Comparison of ENCODE assay signal across 8 cellular contexts in genomic region chr18:65725421-65726050, GRCh38. TPM values are rescaled to one million over a fixed set of nuclear protein-coding genes. Genes with fewer than 3 reads are reported as not detected.
DNase-seq lines count a peak whose midpoint lies in the region; ATAC-seq, FAIRE-seq and TF ChIP-seq lines count a peak whose summit lies in the region.

No MANE protein-coding gene starts in this region.

- no peak overlapping the region for H3K4me3 ChIP-seq in Loucy (ENCODE audit: low read length, poor library complexity, severe bottlenecking)
- H3K4me3 ChIP-seq in HepG2 (replicated peaks in 1 of 3; ENCODE audit: insufficient read depth in 1 of 3, low read depth in 2 of 3, low read length in 3 of 3): no peak overlapping the region
- no peak overlapping the region for H3K4me3 ChIP-seq in upper lobe of left lung

- no peak for TF ChIP-seq EP300 in HepG2 (IDR thresholded peaks at IDR 0.05; ENCODE audit: low read depth in 2 of 2, low read length in 2 of 2)
- TF ChIP-seq EP300 in HepG2 (CRISPR knock-in tag; IDR thresholded peaks at IDR 0.05; ENCODE audit: borderline replicate concordance): no peak
- TF ChIP-seq EP300 in upper lobe of left lung (IDR thresholded peaks at IDR 0.05): no peak

- WGBS in HepG2 (ENCODE audit: low lambda C conversion rate): 5% methylated on average over 8 of the region's 8 CpGs
- WGBS in upper lobe of left lung, 2 donors: 18 to 21% methylated on average over 8 of the region's 8 CpGs

- H3K27ac ChIP-seq in HepG2 (ENCODE audit: extremely low read length, insufficient read depth, low read length): no peak overlapping the region
- no peak overlapping the region for H3K27ac ChIP-seq in upper lobe of left lung

- H3K4me2 ChIP-seq in Loucy (ENCODE audit: low read depth, low read length, poor library complexity, severe bottlenecking) (no peak overlapping the region), HepG2 (ENCODE audit: low read depth, low read length) (no peak overlapping the region)

- H3K9me3 ChIP-seq in Loucy (ENCODE audit: insufficient read depth, low read depth, low read length): no peaks in the 10 kb centered on the region
- no peaks in the 10 kb centered on the region for H3K9me3 ChIP-seq in HepG2 (ENCODE audit: low read length)
- H3K9me3 ChIP-seq in upper lobe of left lung: no peaks in the 10 kb centered on the region

- peaks cover 8% of the 10 kb centered on the region for H3K4me1 ChIP-seq in Loucy (ENCODE audit: insufficient read depth, low read length, poor library complexity, severe bottlenecking)
- no peaks in the 10 kb centered on the region for H3K4me1 ChIP-seq in HepG2 (ENCODE audit: insufficient read depth, low read length)
- no peaks in the 10 kb centered on the region for H3K4me1 ChIP-seq in upper lobe of left lung

- in situ Hi-C loops in SK-MEL-5 (cut with HindIII; ENCODE audit: low pct_unique_long_range_greater_than_20kb, low sequenced_read_pairs): no loop called here
- in situ Hi-C loops in HepG2 (cut with HindIII; ENCODE audit: extremely low pct_ligation_motif_present, low pct_unique_long_range_greater_than_20kb): no loop called here

- H3F3A ChIP-seq in Loucy (ENCODE audit: low read depth): no peaks in the 10 kb centered on the region

- CTCF ChIA-PET in HepG2 (lab: Yijun Ruan, JAX; ENCODE audit: low intra/inter-chr PET ratio, low total read pairs): interaction anchor here (1.6 kb wide), 1 partner anchor 770 kb away, joined by 8 read pairs; no protein-coding TSS in a partner anchor

- TF ChIP-seq CTCF in Loucy (conservative IDR thresholded peaks at IDR 0.05; ENCODE audit: low read length): peak; percentile 80
- TF ChIP-seq CTCF in HepG2 (CRISPR knock-in tag; IDR thresholded peaks at IDR 0.05): peak; percentile 60
- peak in 2 of 6 experiments; percentile 9 to 27 for TF ChIP-seq CTCF in upper lobe of left lung (IDR thresholded peaks at IDR 0.05)

- BruUV-seq in HepG2 (replicated peaks; lab: Mats Ljungman, UMichigan): no TSS peak

- H3K36me3 ChIP-seq in Loucy (ENCODE audit: insufficient read depth, low read length) (no peaks in the 10 kb centered on the region), HepG2 (replicated peaks in 1 of 2; ENCODE audit: control insufficient read depth in 1 of 2, insufficient read depth in 2 of 2, low read length in 2 of 2) (no peaks in the 10 kb centered on the region), upper lobe of left lung (no peaks in the 10 kb centered on the region)

- DNase-seq in ELF-1 (ENCODE audit: low read depth, low spot score) (peak; percentile 48), SK-MEL-5 (ENCODE audit: low read depth, low spot score) (peak; percentile 51), HepG2 (ENCODE audit: low spot score) (peak; percentile 16), DMS114 treated with DMSO at 0.1 percent for 48 hours (lab: John Stamatoyannopoulos, UW; ENCODE audit: unreplicated experiment) (no peak), GDM1 (lab: John Stamatoyannopoulos, UW) (no peak), upper lobe of left lung (no peak)

- FAIRE-seq in HepG2 (lab: Jason Lieb, UNC): peak; percentile 50

- peak overlapping the region; percentile 61 for H2AFZ ChIP-seq in Loucy (ENCODE audit: low read length)
- H2AFZ ChIP-seq in HepG2 (ENCODE audit: low read length): no peak overlapping the region

- POLR2A ChIA-PET in HepG2 (lab: Yijun Ruan, JAX): no interaction called here

- TF ChIP-seq POLR2A in HepG2 (IDR thresholded peaks at IDR 0.05; ENCODE audit: insufficient read depth in 1 of 2, low read depth in 2 of 2, low read length in 2 of 2) (no peak), upper lobe of left lung (IDR thresholded peaks at IDR 0.05) (no peak)

- TF ChIP-seq RAD21 in HepG2 (CRISPR knock-in tag; IDR thresholded peaks at IDR 0.05): peak; percentile 16; the same call in 1 of the 2 replicates

- intact Hi-C loops in HepG2 (cut with micrococcal nuclease; ENCODE audit: unreplicated experiment): loop anchor here (1.0 to 2.0 kb wide), 2 partner anchors 28 to 63 kb away; no protein-coding TSS in a partner anchor

- ATAC-seq in HepG2: peak; percentile 92
- no peak for ATAC-seq in HG02588 (IDR thresholded peaks at IDR 0.05; ENCODE audit: unreplicated experiment)
- ATAC-seq in upper lobe of left lung (ENCODE audit: low FRiP score in 2 of 2): no peak

- no peaks in the 10 kb centered on the region for H3K9me2 ChIP-seq in Loucy (replicated peaks; ENCODE audit: low read depth, low read length)

- H3K9ac ChIP-seq in Loucy (ENCODE audit: low read depth, low read length, poor library complexity, severe bottlenecking) (no peak overlapping the region), HepG2 (ENCODE audit: insufficient read depth, low read depth, low read length) (no peak overlapping the region)

- H3K79me2 ChIP-seq in Loucy (ENCODE audit: insufficient read depth, low read length) (no peaks in the 10 kb centered on the region), HepG2 (ENCODE audit: insufficient read depth, low read length) (no peaks in the 10 kb centered on the region)

- H3K27me3 ChIP-seq in Loucy (ENCODE audit: insufficient read depth, low read length, poor library complexity, severe bottlenecking) (no peaks in the 10 kb centered on the region), HepG2 (ENCODE audit: control insufficient read depth in 1 of 2, insufficient read depth in 2 of 2, low read length in 2 of 2) (no peaks in the 10 kb centered on the region), upper lobe of left lung (no peaks in the 10 kb centered on the region)

- H4K20me1 ChIP-seq in Loucy (ENCODE audit: insufficient read depth, low read length, poor library complexity, severe bottlenecking) (no peaks in the 10 kb centered on the region), HepG2 (ENCODE audit: insufficient read depth, low read length) (no peaks in the 10 kb centered on the region)

TF ChIP-seq in HepG2, 621 proteins besides CTCF, POLR2A, EP300 and RAD21 (continues in another document):
- TF ChIP-seq CBX2 (IDR thresholded peaks at IDR 0.05; ENCODE audit: low read depth, low read length) (no peak), CBX2 (CRISPR knock-in tag; IDR thresholded peaks at IDR 0.05; ENCODE audit: low read depth) (no peak), PLSCR1 (CRISPR knock-in tag; IDR thresholded peaks at IDR 0.05; ENCODE audit: borderline replicate concordance) (no peak), ZFP36 (IDR thresholded peaks at IDR 0.05; ENCODE audit: borderline replicate concordance, low read depth, low read length, partially characterized antibody) (no peak), DBP (CRISPR knock-in tag; IDR thresholded peaks at IDR 0.05; ENCODE audit: not compliant biosample characterization) (no peak), ZNF670 (CRISPR knock-in tag; IDR thresholded peaks at IDR 0.05; ENCODE audit: borderline replicate concordance) (no peak), SMC3 (IDR thresholded peaks at IDR 0.05; ENCODE audit: low read length) (peak; percentile 45; the same call in 1 of the 2 replicates), ZNF430 (CRISPR knock-in tag; IDR thresholded peaks at IDR 0.05) (no peak), NR1H2 (CRISPR knock-in tag; IDR thresholded peaks at IDR 0.05; ENCODE audit: borderline replicate concordance, low read depth) (no peak), ISX (CRISPR knock-in tag; conservative IDR thresholded peaks at IDR 0.05) (no peak)

RNA-seq across cellular contexts. Expression of gene CDH7, which starts 25.3 kb away (rescaled TPM):
- total RNA-seq in SK-MEL-5 (2014; rRNA removed; shearing (Covaris generic)): 3.1 and 3.3 TPM in 2 replicates
- 1.8 and 4.6 TPM in 2 replicates for polyA plus RNA-seq in SK-MEL-5 (2015; cell fraction: cytosol; rRNA removed)
- 0.17 and 0.46 TPM in 2 replicates for polyA plus RNA-seq in SK-MEL-5 (2015; cell fraction: nucleus; rRNA removed)
- total RNA-seq in HepG2 (2016; rRNA removed; fragmentation: Illumina TruSeq; extraction: Trizol) (not detected in 2 replicates), upper lobe of left lung (under 1 TPM in 2 of 6 donors, not detected in 4; 0.13 to 0.20 TPM)
- not detected in 2 replicates for total RNA-seq in HepG2 (2016; cell fraction: cytosol; rRNA removed; fragmentation: Illumina TruSeq; extraction: Trizol; ENCODE audit: low read depth)
- total RNA-seq in HepG2 (2016; cell fraction: insoluble cytoplasmic fraction; rRNA removed; fragmentation: Illumina TruSeq; extraction: Trizol): not detected in 2 replicates
- total RNA-seq in HepG2 (2016; cell fraction: membrane; rRNA removed; fragmentation: Illumina TruSeq; extraction: Trizol): not detected in 2 replicates
- not detected in 2 replicates for total RNA-seq in HepG2 (2016; cell fraction: nucleus; rRNA removed; fragmentation: Illumina TruSeq; extraction: Trizol)
- not detected in 2 replicates for polyA plus RNA-seq in HepG2 (2011; rRNA removed)
- polyA plus RNA-seq in HepG2 (2011; cell fraction: cytosol; rRNA removed): not detected in 2 replicates
- not detected in 2 replicates for polyA plus RNA-seq in HepG2 (2011; cell fraction: nucleus; rRNA removed)
- not detected in 2 replicates for polyA plus RNA-seq in HepG2 (2012)
- not detected in 2 replicates for polyA plus RNA-seq in HepG2 (2016; cell fraction: cytosol; fragmentation: Illumina TruSeq; extraction: Trizol; ENCODE audit: low read depth)
- polyA plus RNA-seq in HepG2 (2016; cell fraction: insoluble cytoplasmic fraction; fragmentation: Illumina TruSeq; extraction: Trizol; ENCODE audit: low read depth): not detected in 2 replicates
- not detected in 2 replicates for polyA plus RNA-seq in HepG2 (2016; cell fraction: membrane; fragmentation: Illumina TruSeq; extraction: Trizol; ENCODE audit: low read depth)
- not detected in 2 replicates for polyA plus RNA-seq in HepG2 (2016; cell fraction: nucleus; fragmentation: Illumina TruSeq; extraction: Trizol; ENCODE audit: insufficient read depth, low read depth)
- polyA minus RNA-seq in HepG2 (2011; rRNA and poly(A)+ RNA removed; ENCODE audit: low replicate concordance): 29.9 TPM in 1 of 2 replicates, not detected in the other
- polyA minus RNA-seq in HepG2 (2011; cell fraction: cytosol; rRNA and poly(A)+ RNA removed): not detected in 2 replicates
- polyA minus RNA-seq in HepG2 (2011; cell fraction: nucleus; rRNA and poly(A)+ RNA removed): not detected in 2 replicates

Comparison
In these comparisons a context has a peak if more than half of its experiments do, and no peak if none do; other contexts are left out.
1. DNase-seq: peak in ELF-1 (single experiment), SK-MEL-5 (single experiment) and HepG2 (single experiment); none in DMS114 treated with DMSO at 0.1 percent for 48 hours (single experiment), GDM1 (single experiment) and upper lobe of left lung (0 of 2).